Comparison of ENCODE assay signal across 16 cellular contexts in the genomic region with DNA sequence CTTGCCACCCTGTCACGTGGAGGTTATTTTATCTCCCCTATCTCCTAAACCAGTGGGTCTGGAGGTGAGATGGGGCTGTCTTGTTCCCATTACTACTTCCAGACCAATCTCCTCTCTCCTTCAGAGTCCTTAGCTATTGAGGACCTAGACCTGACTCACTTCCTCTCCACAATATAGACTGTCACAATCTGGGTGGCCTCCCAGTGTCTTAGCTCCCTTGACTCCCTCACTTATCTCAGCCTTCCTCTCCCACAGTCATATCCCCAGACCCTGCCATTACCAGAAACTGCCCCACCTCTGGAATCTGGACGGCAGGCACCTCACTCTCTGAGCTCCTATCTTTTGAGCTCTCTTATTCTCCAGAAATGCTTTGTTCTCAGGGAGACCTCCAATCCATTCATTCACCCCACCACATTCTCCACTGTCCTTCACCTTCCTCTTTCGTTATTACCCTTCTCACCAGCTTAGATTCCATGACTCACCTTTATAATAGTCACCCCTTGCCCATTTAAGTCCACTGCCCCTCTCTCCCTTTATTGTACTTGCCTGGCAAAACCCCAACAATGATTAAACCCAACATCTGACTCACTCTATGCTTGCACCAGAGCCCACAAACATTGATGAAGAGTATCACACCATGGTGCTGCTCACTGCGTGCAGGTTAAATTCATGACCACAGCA. TPM values are rescaled to one million over a fixed set of nuclear protein-coding genes. Genes with fewer than 3 reads are reported as not detected.
A peak's percentile ranks its signal among the peaks of the same experiment; 100 is the strongest.
DNase-seq lines count a peak whose midpoint lies in the region; ATAC-seq, FAIRE-seq and TF ChIP-seq lines count a peak whose summit lies in the region.
"Had no signal": no experiment of that assay in that cellular context is flagged by ENCODE, and none has a peak within 500 bp of the region (broad histone marks: within the 10 kb centered on the region; RNA-seq: fewer than 3 reads in every experiment).

No MANE protein-coding gene starts in this region.

- ATAC-seq in GM19463 (IDR thresholded peaks at IDR 0.05; ENCODE audit: unreplicated experiment) (peak; percentile 65), HG03460 (IDR thresholded peaks at IDR 0.05; ENCODE audit: unreplicated experiment) (no peak)

- peaks cover 3% of the 10 kb centered on the region; the same call in 1 of the 2 replicates for H3K23me2 ChIP-seq in H1 (ENCODE audit: low read depth, low read length)

- intact Hi-C loops in transverse colon (cut with DNase I; ENCODE audit: low total_unique reads): no loop called here

- H3K4me1 ChIP-seq in H1 (replicated peaks in 1 of 4; ENCODE audit: control insufficient read depth in 3 of 4, insufficient read depth in 4 of 4, low read length in 3 of 4): peaks cover 0 to 3% (median 0%) of the 10 kb centered on the region in 4 experiments; a peak in 1 of 7 replicates
- H3K4me1 ChIP-seq in transverse colon: no peaks in the 10 kb centered on the region

- H3K4ac ChIP-seq in H1 (replicated peaks; ENCODE audit: insufficient read length, low read depth, low read length): no peak overlapping the region

- no peaks in the 10 kb centered on the region for H3K9me3 ChIP-seq in H1 (ENCODE audit: insufficient read depth in 2 of 2, low read depth in 1 of 2, low read length in 1 of 2)
- H3K9me3 ChIP-seq in transverse colon: no peaks in the 10 kb centered on the region

- H3K27me3 ChIP-seq in H1 (replicated peaks in 1 of 4; ENCODE audit: control insufficient read depth in 3 of 4, extremely low read depth in 1 of 4, insufficient read depth in 3 of 4, low read length in 3 of 4) (peaks cover 0 to 5% (median 2%) of the 10 kb centered on the region in 4 experiments; a peak in 3 of 7 replicates), transverse colon (peaks cover 53% of the 10 kb centered on the region)

- H2BK15ac ChIP-seq in H1 (ENCODE audit: low read length): peak overlapping the region; percentile 34; the same call in 1 of the 2 replicates

- in situ Hi-C loops in ACHN (cut with HindIII; ENCODE audit: low pct_ligation_motif_present, low pct_unique_long_range_greater_than_20kb, low sequenced_read_pairs) (no loop called here), transverse colon (cut with MboI; ENCODE audit: low pct_ligation_motif_present in 1 of 4, low pct_unique_long_range_greater_than_20kb in 1 of 4, low sequenced_read_pairs in 3 of 4) (no loop called here)

- no peak overlapping the region for H2BK12ac ChIP-seq in H1 (ENCODE audit: low read depth, low read length)

- no peaks in the 10 kb centered on the region for H3K79me2 ChIP-seq in H1 (ENCODE audit: control insufficient read depth in 1 of 2, insufficient read depth in 2 of 2, low read length in 2 of 2)

- no peak overlapping the region for H2BK5ac ChIP-seq in H1 (ENCODE audit: low read depth, low read length)

- H4K20me1 ChIP-seq in H1 (replicated peaks in 1 of 2; ENCODE audit: control insufficient read depth in 1 of 2, insufficient read depth in 2 of 2, low read length in 2 of 2): no peaks in the 10 kb centered on the region

- CTCF ChIA-PET in H1 (lab: Charles Lee; ENCODE audit: partially characterized antibody): interaction anchor here (0.7 to 1.8 kb wide), 7 partner anchors 14 to 170 kb away, joined by 3 to 5 read pairs (median 3); no protein-coding TSS in a partner anchor

- TF ChIP-seq CTCF in NB4 (IDR thresholded peaks at IDR 0.05; ENCODE audit: low read depth, low read length) (no peak), H1 (IDR thresholded peaks at IDR 0.05; ENCODE audit: control extremely low read depth in 1 of 3, insufficient read depth in 1 of 3, low read depth in 1 of 3, low read length in 3 of 3) (no peak), transverse colon (IDR thresholded peaks at IDR 0.05) (no peak), GM10266 (IDR thresholded peaks at IDR 0.05; ENCODE audit: control insufficient read depth, insufficient read depth, low read depth, missing control alignments) (no peak)

- H3K27ac ChIP-seq in H1 (ENCODE audit: low read depth, low read length): no peak overlapping the region
- no peak overlapping the region for H3K27ac ChIP-seq in transverse colon

- H3K56ac ChIP-seq in H1 (replicated peaks; ENCODE audit: insufficient read length, low read depth, low read length): no peak overlapping the region

- no peak overlapping the region for H2BK120ac ChIP-seq in H1 (replicated peaks; ENCODE audit: low read depth, low read length)

- 94 to 100% methylated on average over 1 to 4 of the region's 4 CpGs for WGBS in H1 (ENCODE audit: extremely low coverage in 1 of 2, insufficient coverage in 1 of 2, insufficient read length in 1 of 2, insufficient replicate concordance in 2 of 2, low coverage in 1 of 2, low lambda C conversion rate in 2 of 2, missing lambda C conversion rate in 1 of 2), 2 experiments
- WGBS in transverse colon (ENCODE audit: low coverage in 1 of 2), 2 donors: 68 to 73% methylated on average over 4 of the region's 4 CpGs

- H3K4me2 ChIP-seq in H1 (ENCODE audit: insufficient read depth in 1 of 2, low read depth in 2 of 2, low read length in 2 of 2): no peak overlapping the region

- H4K91ac ChIP-seq in H1 (replicated peaks; ENCODE audit: insufficient read length, low read length): no peak overlapping the region

- no peak overlapping the region for H2BK20ac ChIP-seq in H1 (ENCODE audit: low read length)

- no peaks in the 10 kb centered on the region for H3K79me1 ChIP-seq in H1 (ENCODE audit: low read depth, low read length)

- H3K14ac ChIP-seq in H1 (ENCODE audit: insufficient read length): no peak overlapping the region

- DNase-seq in ACHN (peak; percentile 78), NB4 (ENCODE audit: low read depth) (peak; percentile 74), H1 (ENCODE audit: low read depth in 1 of 2, low spot score in 2 of 2) (no peak), transverse colon (no peak), GM10266 (ENCODE audit: extremely low spot score) (no peak), NCI-H524 treated with DMSO at 0.1 percent for 48 hours (lab: John Stamatoyannopoulos, UW) (no peak)
- DNase-seq: activated CD4-positive, alpha-beta T cell treated with anti-CD3 and anti-CD28 coated beads for 1 hour; activated T-cell treated with anti-CD3 and anti-CD28 coated beads, Interleukin-2, amount 50 U/mL, for 48 hours; AML-193; effector CD8-positive, alpha-beta T cell; IMR-90; NCI-H1694; NCI-H82; posterior cingulate gyrus had no signal

- H2AFZ ChIP-seq in H1 (ENCODE audit: low read length): no peak overlapping the region

- no peak overlapping the region for H3K9ac ChIP-seq in H1 (replicated peaks in 1 of 4; ENCODE audit: extremely low read depth in 1 of 4, low read depth in 3 of 4, low read length in 3 of 4)

- TF ChIP-seq POLR2A in NB4 (IDR thresholded peaks at IDR 0.05; ENCODE audit: extremely low read depth, insufficient read length) (no peak), H1 (IDR thresholded peaks at IDR 0.05; ENCODE audit: control extremely low read depth in 1 of 2, low read depth in 2 of 2, low read length in 2 of 2) (no peak), transverse colon (IDR thresholded peaks at IDR 0.05) (no peak)

- H3K23ac ChIP-seq in H1 (ENCODE audit: insufficient read length): no peak overlapping the region

- no peak overlapping the region for H3K4me3 ChIP-seq in NB4 (ENCODE audit: low read depth, low read length)
- H3K4me3 ChIP-seq in H1 (ENCODE audit: extremely low read depth in 1 of 4, insufficient read depth in 2 of 4, low read depth in 3 of 4, low read length in 4 of 4): no peak overlapping the region
- no peak overlapping the region for H3K4me3 ChIP-seq in transverse colon

- FAIRE-seq in H1 (lab: Jason Lieb, UNC): no peak

- no peak for TF ChIP-seq RAD21 in H1 (IDR thresholded peaks at IDR 0.05 in 1 of 2, conservative IDR thresholded peaks at IDR 0.05 in 1 of 2; ENCODE audit: low read depth in 2 of 2, low read length in 2 of 2)

- no peak overlapping the region for H2AK5ac ChIP-seq in H1 (ENCODE audit: low read depth, low read length)

- H3K18ac ChIP-seq in H1 (ENCODE audit: extremely low read depth, low read length): no peak overlapping the region

- POLR2A ChIA-PET in H1 (lab: Charles Lee; ENCODE audit: partially characterized antibody): no interaction called here

- no peak overlapping the region for H4K8ac ChIP-seq in H1 (ENCODE audit: extremely low read depth, insufficient read depth, low read length)

- no peak overlapping the region for H4K5ac ChIP-seq in H1 (ENCODE audit: insufficient read length, low read depth, low read length)

- H3K36me3 ChIP-seq in H1 (ENCODE audit: control insufficient read depth in 2 of 4, insufficient read depth in 4 of 4, low read length in 3 of 4): no peaks in the 10 kb centered on the region
- no peaks in the 10 kb centered on the region for H3K36me3 ChIP-seq in transverse colon

- TF ChIP-seq EP300 in H1 (IDR thresholded peaks at IDR 0.05; ENCODE audit: borderline replicate concordance in 1 of 2, low read depth in 2 of 2, low read length in 2 of 2) (no peak), transverse colon (IDR thresholded peaks at IDR 0.05; ENCODE audit: low read depth) (no peak)

TF ChIP-seq in H1, 55 proteins besides CTCF, POLR2A, EP300 and RAD21 (continues in another document):
- TF ChIP-seq KDM1A (IDR thresholded peaks at IDR 0.05; ENCODE audit: borderline replicate concordance, low read length): no peak

RNA-seq across cellular contexts. Expression of a gene that starts 23.3 kb away (rescaled TPM):
- 0.19 and 0.21 TPM in 2 replicates for total RNA-seq in H1 (2021; fragmentation: NEBNext Ultra II Directional; extraction: Animal tissue kit (Norgen Biotek cat#: 25700))
- 0.02 and 0.52 TPM in 2 replicates for polyA plus RNA-seq in H1 (2011; rRNA removed)
- 0.31 TPM for polyA plus RNA-seq in H1 (2011; cell fraction: cytosol; rRNA removed)
- polyA plus RNA-seq in H1 (2011; cell fraction: nucleus; rRNA removed): 0.41 TPM
- 0.10 to 0.13 TPM (median 0.13 TPM) in 3 of 4 replicates, not detected in the other for polyA plus RNA-seq in H1 (2012, experiment 1 of 2)
- polyA plus RNA-seq in H1 (2012, experiment 2 of 2): 0.09 TPM
- 0.10 TPM for polyA plus RNA-seq in H1 (2013, experiment 1 of 2)
- polyA plus RNA-seq in H1 (2013, experiment 2 of 2): 0.07 TPM
- 0.09 TPM in 1 of 2 replicates, not detected in the other for polyA minus RNA-seq in H1 (2011; rRNA and poly(A)+ RNA removed)
- polyA minus RNA-seq in H1 (2011; cell fraction: cytosol; rRNA and poly(A)+ RNA removed): not detected
- polyA minus RNA-seq in H1 (2011; cell fraction: nucleus; rRNA and poly(A)+ RNA removed): 0.50 TPM
- total RNA-seq in transverse colon: not detected
- total RNA-seq: IMR-90 had no signal
- polyA plus RNA-seq: IMR-90 had no signal

Comparison
In these comparisons a context has a peak if more than half of its experiments do, and no peak if none do; other contexts are left out.
1. DNase-seq: peak in ACHN (single experiment) and NB4 (single experiment); none in H1 (0 of 2), transverse colon (single experiment), GM10266 (single experiment) and NCI-H524 treated with DMSO at 0.1 percent for 48 hours (single experiment).